ENCODE assay signal across 7 cellular contexts in the genomic region with DNA sequence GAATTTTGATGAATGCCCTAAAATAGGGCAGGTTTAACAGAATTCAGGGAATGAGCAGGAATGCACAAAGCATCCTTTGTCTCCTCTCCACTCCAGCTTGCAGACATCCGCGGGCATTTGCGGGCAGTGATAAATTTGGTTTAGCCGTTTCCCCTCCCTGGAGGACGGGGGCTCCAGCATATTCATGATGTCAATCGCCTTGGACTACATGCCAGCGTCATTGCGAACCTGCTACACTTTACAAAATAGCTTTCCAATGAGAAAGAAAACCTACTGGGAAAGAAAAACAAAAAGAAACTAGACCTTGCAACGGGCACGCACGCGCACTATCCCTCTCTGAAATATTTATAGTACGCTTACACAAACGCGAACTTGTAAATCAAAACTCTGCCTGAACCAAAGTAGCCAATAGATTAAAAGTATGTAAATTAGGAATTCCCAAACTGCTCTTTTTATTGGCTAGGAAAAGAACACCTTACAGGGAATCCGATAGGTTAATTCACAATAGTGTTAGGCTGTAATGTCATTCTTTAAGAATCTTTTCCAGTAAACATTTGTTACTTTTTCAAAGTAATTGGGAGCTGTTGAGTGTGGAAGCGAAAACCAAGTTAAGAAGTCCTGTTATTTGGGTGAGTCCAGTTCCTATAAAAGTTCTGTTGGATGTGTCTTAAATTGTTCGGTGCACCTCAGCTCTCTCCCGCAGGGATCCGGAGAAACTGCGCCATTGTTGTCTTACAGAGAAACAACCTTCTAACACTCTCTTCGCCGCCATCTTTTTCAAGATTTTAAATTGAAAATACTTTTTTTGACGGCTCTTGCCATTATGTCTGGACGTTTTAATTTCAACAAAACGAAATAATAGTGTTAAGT.
DNase-seq lines count a peak whose midpoint lies in the region; ATAC-seq and TF ChIP-seq lines count a peak whose summit lies in the region.

No MANE protein-coding gene starts in this region.

- TF ChIP-seq CTCF in WTC11 (IDR thresholded peaks at IDR 0.05) = no peak
- no peak for TF ChIP-seq CTCF in liver (IDR thresholded peaks at IDR 0.05; ENCODE audit: low read depth, low read length, missing input control)

- H3K36me3 ChIP-seq in liver (ENCODE audit: control insufficient read depth in 4 of 4, insufficient read depth in 3 of 4, low read depth in 1 of 4, low read length in 3 of 4) = no peaks in the 10 kb centered on the region

- H3K36me3 Mint-ChIP-seq in WTC11 = no peaks in the 10 kb centered on the region
- H3K36me3 Mint-ChIP-seq in stimulated activated naive B cell treated with anti-CD40 and anti-IgM and Interleukin-4, amounts not matched to agents 10 μg/mL and 1 μg/mL and 100 μg/mL, for 72 hours = peaks cover 5 to 8% of the 10 kb centered on the region in 2 donors

- peak overlapping the region; percentile 44 to 87 (median 83) for H3K4me3 ChIP-seq in liver (ENCODE audit: low read depth in 1 of 3, low read length in 3 of 3)

- H3K4me1 ChIP-seq in liver (ENCODE audit: control insufficient read depth in 4 of 4, insufficient read depth in 4 of 4, low read length in 3 of 4) = peaks cover 0 to 16% (median 3%) of the 10 kb centered on the region in 4 donors

- peak overlapping the region; percentile 31 to 88 for H3K9ac ChIP-seq in liver (ENCODE audit: low read depth in 1 of 2, low read length in 2 of 2)

- H3K27ac ChIP-seq in liver (ENCODE audit: low read depth in 1 of 2, low read length in 2 of 2) = peak overlapping the region; percentile 90 to 93

- CTCF ChIA-PET in WTC11 (lab: Charles Lee) = interaction anchor here (0.6 to 1.6 kb wide), 3 partner anchors 48 to 372 kb away, joined by 3 to 4 read pairs (median 3); no protein-coding TSS in a partner anchor

- TF ChIP-seq RAD21 in liver (IDR thresholded peaks at IDR 0.05) = no peak

- whole genome bisulfite sequencing in liver = under 1% methylated on average over 26 of the region's 26 CpGs

- ATAC-seq in GM18499 (IDR thresholded peaks at IDR 0.05; ENCODE audit: insufficient read depth, unreplicated experiment) (peak; percentile 45), HG02840 (IDR thresholded peaks at IDR 0.05; ENCODE audit: low FRiP score, unreplicated experiment) (peak; percentile 72), WTC11 (peak; percentile 69)
- ATAC-seq in stimulated activated naive B cell treated with anti-CD40 and anti-IgM and Interleukin-4, amounts not matched to agents 10 μg/mL and 1 μg/mL and 100 μg/mL, for 72 hours (replicated peaks) = peak; percentile 87 to 91

- no peaks in the 10 kb centered on the region for H3K9me3 Mint-ChIP-seq in WTC11
- H3K9me3 Mint-ChIP-seq in stimulated activated naive B cell treated with anti-CD40 and anti-IgM and Interleukin-4, amounts not matched to agents 10 μg/mL and 1 μg/mL and 100 μg/mL, for 72 hours = peaks cover 1 to 4% of the 10 kb centered on the region in 2 donors

- no peaks in the 10 kb centered on the region for H3K27me3 ChIP-seq in liver (ENCODE audit: control insufficient read depth in 4 of 4, insufficient read depth in 4 of 4, low read length in 3 of 4)

- H3K27me3 Mint-ChIP-seq in WTC11 (ENCODE audit: low read depth) = no peaks in the 10 kb centered on the region
- no peaks in the 10 kb centered on the region for H3K27me3 Mint-ChIP-seq in stimulated activated naive B cell treated with anti-CD40 and anti-IgM and Interleukin-4, amounts not matched to agents 10 μg/mL and 1 μg/mL and 100 μg/mL, for 72 hours

- DNase-seq in NCI-H1694 treated with DMSO at 0.1 percent for 48 hours (lab: John Stamatoyannopoulos, UW) = peak; percentile 81
- no peak for DNase-seq in WTC11 (ENCODE audit: low spot score)
- DNase-seq in dermis microvascular lymphatic vessel endothelial cell (ENCODE audit: low read depth in 2 of 2) = peak; percentile 94 to 96
- no peak for DNase-seq in stimulated activated naive B cell treated with anti-CD40 and anti-IgM and Interleukin-4, amounts not matched to agents 10 μg/mL and 1 μg/mL and 100 μg/mL, for 72 hours

- no peak overlapping the region for H3K27ac Mint-ChIP-seq in WTC11
- no peak overlapping the region for H3K27ac Mint-ChIP-seq in stimulated activated naive B cell treated with anti-CD40 and anti-IgM and Interleukin-4, amounts not matched to agents 10 μg/mL and 1 μg/mL and 100 μg/mL, for 72 hours

- peaks cover 0 to 7% (median 4%) of the 10 kb centered on the region in 4 donors for H3K9me3 ChIP-seq in liver (ENCODE audit: control insufficient read depth in 4 of 4, low read length in 3 of 4)

- no peak overlapping the region for H3K4me3 Mint-ChIP-seq in WTC11
- H3K4me3 Mint-ChIP-seq in stimulated activated naive B cell treated with anti-CD40 and anti-IgM and Interleukin-4, amounts not matched to agents 10 μg/mL and 1 μg/mL and 100 μg/mL, for 72 hours = no peak overlapping the region

- POLR2A ChIA-PET in WTC11 (lab: Charles Lee) = interaction anchor here (0.6 to 7.9 kb wide), 22 partner anchors 8 to 1648 kb away, joined by 3 to 254 read pairs (median 9); a partner anchor contains a TSS

- peaks cover 42% of the 10 kb centered on the region for H3K4me1 Mint-ChIP-seq in WTC11
- H3K4me1 Mint-ChIP-seq in stimulated activated naive B cell treated with anti-CD40 and anti-IgM and Interleukin-4, amounts not matched to agents 10 μg/mL and 1 μg/mL and 100 μg/mL, for 72 hours = peaks cover 4 to 6% of the 10 kb centered on the region in 2 donors

TF ChIP-seq in WTC11, 78 proteins besides CTCF, POLR2A, EP300 and RAD21:
- TF ChIP-seq ZNF138 (CRISPR knock-in tag; conservative IDR thresholded peaks at IDR 0.05) = no peak
- TF ChIP-seq EMX1 (CRISPR knock-in tag; IDR thresholded peaks at IDR 0.05) = 0 out of 2 replicates have a peak, but pooled peaks have one; percentile 15

TF ChIP-seq in liver, 16 proteins besides CTCF, POLR2A, EP300 and RAD21:
- no peak for TF ChIP-seq EGR1 (IDR thresholded peaks at IDR 0.05; ENCODE audit: low read depth in 2 of 2)
- peak in 1 of 2 donors; percentile 27 for TF ChIP-seq HNF4A (conservative IDR thresholded peaks at IDR 0.05)
- TF ChIP-seq FOXA1 (IDR thresholded peaks at IDR 0.05) = no peak
- TF ChIP-seq TAF1 (conservative IDR thresholded peaks at IDR 0.05) = peak; percentile 90
- TF ChIP-seq, protein P1, sequence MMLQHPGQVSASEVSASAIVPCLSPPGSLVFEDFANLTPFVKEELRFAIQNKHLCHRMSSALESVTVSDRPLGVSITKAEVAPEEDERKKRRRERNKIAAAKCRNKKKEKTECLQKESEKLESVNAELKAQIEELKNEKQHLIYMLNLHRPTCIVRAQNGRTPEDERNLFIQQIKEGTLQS (IDR thresholded peaks at IDR 0.05) = peak; percentile 13
- TF ChIP-seq, protein P2, sequence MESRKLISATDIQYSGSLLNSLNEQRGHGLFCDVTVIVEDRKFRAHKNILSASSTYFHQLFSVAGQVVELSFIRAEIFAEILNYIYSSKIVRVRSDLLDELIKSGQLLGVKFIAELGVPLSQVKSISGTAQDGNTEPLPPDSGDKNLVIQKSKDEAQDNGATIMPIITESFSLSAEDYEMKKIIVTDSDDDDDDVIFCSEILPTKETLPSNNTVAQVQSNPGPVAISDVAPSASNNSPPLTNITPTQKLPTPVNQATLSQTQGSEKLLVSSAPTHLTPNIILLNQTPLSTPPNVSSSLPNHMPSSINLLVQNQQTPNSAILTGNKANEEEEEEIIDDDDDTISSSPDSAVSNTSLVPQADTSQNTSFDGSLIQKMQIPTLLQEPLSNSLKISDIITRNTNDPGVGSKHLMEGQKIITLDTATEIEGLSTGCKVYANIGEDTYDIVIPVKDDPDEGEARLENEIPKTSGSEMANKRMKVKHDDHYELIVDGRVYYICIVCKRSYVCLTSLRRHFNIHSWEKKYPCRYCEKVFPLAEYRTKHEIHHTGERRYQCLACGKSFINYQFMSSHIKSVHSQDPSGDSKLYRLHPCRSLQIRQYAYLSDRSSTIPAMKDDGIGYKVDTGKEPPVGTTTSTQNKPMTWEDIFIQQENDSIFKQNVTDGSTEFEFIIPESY (IDR thresholded peaks at IDR 0.05) = peak; percentile 48
- TF ChIP-seq, protein P3, sequence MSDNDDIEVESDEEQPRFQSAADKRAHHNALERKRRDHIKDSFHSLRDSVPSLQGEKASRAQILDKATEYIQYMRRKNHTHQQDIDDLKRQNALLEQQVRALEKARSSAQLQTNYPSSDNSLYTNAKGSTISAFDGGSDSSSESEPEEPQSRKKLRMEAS (IDR thresholded peaks at IDR 0.05) = no peak
- peak in 1 of 2 donors; percentile 33 for TF ChIP-seq GABPA (IDR thresholded peaks at IDR 0.05 in 1 of 2, conservative IDR thresholded peaks at IDR 0.05 in 1 of 2)
- TF ChIP-seq, protein P4, sequence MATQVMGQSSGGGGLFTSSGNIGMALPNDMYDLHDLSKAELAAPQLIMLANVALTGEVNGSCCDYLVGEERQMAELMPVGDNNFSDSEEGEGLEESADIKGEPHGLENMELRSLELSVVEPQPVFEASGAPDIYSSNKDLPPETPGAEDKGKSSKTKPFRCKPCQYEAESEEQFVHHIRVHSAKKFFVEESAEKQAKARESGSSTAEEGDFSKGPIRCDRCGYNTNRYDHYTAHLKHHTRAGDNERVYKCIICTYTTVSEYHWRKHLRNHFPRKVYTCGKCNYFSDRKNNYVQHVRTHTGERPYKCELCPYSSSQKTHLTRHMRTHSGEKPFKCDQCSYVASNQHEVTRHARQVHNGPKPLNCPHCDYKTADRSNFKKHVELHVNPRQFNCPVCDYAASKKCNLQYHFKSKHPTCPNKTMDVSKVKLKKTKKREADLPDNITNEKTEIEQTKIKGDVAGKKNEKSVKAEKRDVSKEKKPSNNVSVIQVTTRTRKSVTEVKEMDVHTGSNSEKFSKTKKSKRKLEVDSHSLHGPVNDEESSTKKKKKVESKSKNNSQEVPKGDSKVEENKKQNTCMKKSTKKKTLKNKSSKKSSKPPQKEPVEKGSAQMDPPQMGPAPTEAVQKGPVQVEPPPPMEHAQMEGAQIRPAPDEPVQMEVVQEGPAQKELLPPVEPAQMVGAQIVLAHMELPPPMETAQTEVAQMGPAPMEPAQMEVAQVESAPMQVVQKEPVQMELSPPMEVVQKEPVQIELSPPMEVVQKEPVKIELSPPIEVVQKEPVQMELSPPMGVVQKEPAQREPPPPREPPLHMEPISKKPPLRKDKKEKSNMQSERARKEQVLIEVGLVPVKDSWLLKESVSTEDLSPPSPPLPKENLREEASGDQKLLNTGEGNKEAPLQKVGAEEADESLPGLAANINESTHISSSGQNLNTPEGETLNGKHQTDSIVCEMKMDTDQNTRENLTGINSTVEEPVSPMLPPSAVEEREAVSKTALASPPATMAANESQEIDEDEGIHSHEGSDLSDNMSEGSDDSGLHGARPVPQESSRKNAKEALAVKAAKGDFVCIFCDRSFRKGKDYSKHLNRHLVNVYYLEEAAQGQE (IDR thresholded peaks at IDR 0.05) = peak; percentile 71
- no peak for TF ChIP-seq FOXA2 (IDR thresholded peaks at IDR 0.05)
- peak; percentile 79 for TF ChIP-seq SP1 (IDR thresholded peaks at IDR 0.05)
- no peak for TF ChIP-seq HNF4G (IDR thresholded peaks at IDR 0.05)
- peak; percentile 26 to 40 for TF ChIP-seq JUND (IDR thresholded peaks at IDR 0.05)
- peak in 1 of 2 donors; percentile 37 for TF ChIP-seq RXRA (IDR thresholded peaks at IDR 0.05)
- peak; percentile 99 for TF ChIP-seq YY1 (IDR thresholded peaks at IDR 0.05)
- no peak for TF ChIP-seq NR2F2 (IDR thresholded peaks at IDR 0.05)
TF ChIP-seq in liver: peak in this region for 10.

Comparison
In these comparisons a context has a peak if more than half of its experiments do, and no peak if none do; other contexts are left out.
1. DNase-seq: peak in NCI-H1694 treated with DMSO at 0.1 percent for 48 hours (single experiment) and dermis microvascular lymphatic vessel endothelial cell (2 of 2); none in WTC11 (single experiment) and stimulated activated naive B cell treated with anti-CD40 and anti-IgM and Interleukin-4, amounts not matched to agents 10 μg/mL and 1 μg/mL and 100 μg/mL, for 72 hours (single experiment).
2. Peak in every context shown above with its lines, with median percentiles within 50 percentile points of each other: ATAC-seq.